ENCODE assay signal across 8 cellular contexts in the genomic region with DNA sequence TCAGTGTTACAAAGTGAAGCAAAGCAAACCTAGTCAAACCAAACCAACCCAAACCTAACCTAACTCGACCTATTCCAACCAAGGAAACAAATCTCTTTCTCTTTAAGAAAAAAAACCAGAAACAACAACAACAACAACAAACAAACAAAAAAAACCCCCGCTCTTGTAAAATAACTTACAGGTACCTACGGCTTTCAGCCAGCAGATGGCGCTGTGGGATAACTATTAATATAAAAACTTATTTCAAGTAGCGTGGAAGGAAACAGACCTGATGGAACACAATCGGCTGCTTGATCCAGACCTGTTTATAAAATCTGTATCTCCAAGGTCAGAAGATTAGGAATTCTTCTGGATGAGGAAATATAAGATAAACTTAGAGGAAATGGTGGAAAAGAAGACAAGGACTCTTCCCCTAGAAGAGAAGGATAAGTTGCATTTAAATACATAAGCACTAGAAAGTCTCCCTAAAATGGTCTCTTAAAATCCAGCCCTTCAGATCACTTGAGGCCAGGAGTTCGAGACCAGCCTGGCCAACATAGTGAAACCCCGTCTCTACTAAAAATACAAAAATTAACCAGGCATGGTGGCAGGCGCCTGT. TPM values are rescaled to one million over a fixed set of nuclear protein-coding genes. Genes with fewer than 3 reads are reported as not detected.
DNase-seq lines count a peak whose midpoint lies in the region; ATAC-seq and TF ChIP-seq lines count a peak whose summit lies in the region.

No MANE protein-coding gene starts in this region.

- no peak overlapping the region for H3K27ac ChIP-seq in CD4-positive, CD25-positive, alpha-beta regulatory T cell (ENCODE audit: insufficient read depth, low read length, poor library complexity, severe bottlenecking)
- H3K27ac ChIP-seq in PC-3 (ENCODE audit: low read length) (no peak overlapping the region), neuronal stem cell (replicated peaks; ENCODE audit: low read length) (no peak overlapping the region), testis (no peak overlapping the region)

- CTCF ChIA-PET in PC-3 (lab: Charles Lee) = interaction anchor here (1.2 kb wide), 1 partner anchor 943 kb away, joined by 3 read pairs; no protein-coding TSS in a partner anchor

- H2BK5ac ChIP-seq in neuronal stem cell (ENCODE audit: low read length) = no peak overlapping the region

- POLR2A ChIA-PET in PC-3 (lab: Charles Lee; ENCODE audit: unreplicated experiment) = no interaction called here

- H3K9me3 ChIP-seq in CD4-positive, CD25-positive, alpha-beta regulatory T cell (ENCODE audit: control insufficient read depth in 2 of 2, low read length in 2 of 2) = no peaks in the 10 kb centered on the region
- H3K9me3 ChIP-seq in PC-3 (ENCODE audit: low read length) (no peaks in the 10 kb centered on the region), neuronal stem cell (replicated peaks in 1 of 2; ENCODE audit: control insufficient read depth in 2 of 2, insufficient read depth in 1 of 2, low read depth in 1 of 2, low read length in 2 of 2) (no peaks in the 10 kb centered on the region), testis (no peaks in the 10 kb centered on the region)

- no peak overlapping the region for H3K23ac ChIP-seq in neuronal stem cell (ENCODE audit: low read depth, low read length, poor library complexity)

- no peak for TF ChIP-seq POLR2A in testis (IDR thresholded peaks at IDR 0.05)

- H3K27ac Mint-ChIP-seq in CD4-positive, CD25-positive, alpha-beta regulatory T cell = peak overlapping the region in 1 of 3 donors; percentile 64

- no peaks in the 10 kb centered on the region for H4K20me1 ChIP-seq in PC-3 (ENCODE audit: low read length)

- no peak overlapping the region for H2BK12ac ChIP-seq in neuronal stem cell (ENCODE audit: low read length)

- peak overlapping the region in 1 of 4 donors; percentile 11 for H3K4me3 Mint-ChIP-seq in CD4-positive, CD25-positive, alpha-beta regulatory T cell
- no peak overlapping the region for H3K4me3 Mint-ChIP-seq in activated T-cell treated with anti-CD3 and anti-CD28 coated beads, Interleukin-2, amount 50 U/mL, for 4 hours

- H3K36me3 Mint-ChIP-seq in CD4-positive, CD25-positive, alpha-beta regulatory T cell = no peaks in the 10 kb centered on the region
- H3K36me3 Mint-ChIP-seq in activated T-cell treated with anti-CD3 and anti-CD28 coated beads, Interleukin-2, amount 50 U/mL, for 4 hours (ENCODE audit: insufficient read depth) = no peaks in the 10 kb centered on the region

- H3K27me3 Mint-ChIP-seq in CD4-positive, CD25-positive, alpha-beta regulatory T cell = peaks cover 6% of the 10 kb centered on the region
- H3K27me3 Mint-ChIP-seq in activated T-cell treated with anti-CD3 and anti-CD28 coated beads, Interleukin-2, amount 50 U/mL, for 4 hours (ENCODE audit: low read depth) = no peaks in the 10 kb centered on the region

- H2AFZ ChIP-seq in PC-3 (ENCODE audit: low read length) (peak overlapping the region; percentile 35; the same call in 1 of the 2 replicates), neuronal stem cell (ENCODE audit: low read length) (no peak overlapping the region)

- no peak overlapping the region for H3K9ac ChIP-seq in PC-3 (ENCODE audit: low read length)
- no peak overlapping the region for H3K9ac ChIP-seq in neuronal stem cell (ENCODE audit: low read depth, low read length, poor library complexity)

- intact Hi-C loops in PC-3 (cut with micrococcal nuclease) = loop anchor here (1.0 to 5.0 kb wide), 4 partner anchors 496 to 943 kb away; no protein-coding TSS in a partner anchor
- intact Hi-C loops in testis (cut with DNase I; ENCODE audit: low total_unique reads) = loop anchor here (10.0 kb wide), 1 partner anchor 944 kb away; no protein-coding TSS in a partner anchor

- no peaks in the 10 kb centered on the region for H3K9me2 ChIP-seq in PC-3 (replicated peaks; ENCODE audit: low read length)

- no peak overlapping the region for H3K18ac ChIP-seq in neuronal stem cell (ENCODE audit: low read length)

- no peak overlapping the region for H3K14ac ChIP-seq in neuronal stem cell (ENCODE audit: low read length)

- no peak overlapping the region for H4K8ac ChIP-seq in neuronal stem cell (ENCODE audit: low read depth, low read length)

- WGBS in neuronal stem cell (ENCODE audit: extremely low coverage in 2 of 2, insufficient read length in 2 of 2, insufficient replicate concordance in 1 of 2), 2 donors = no CpG with 5 or more reads among the region's 9 CpGs
- WGBS in testis, 2 donors = 30 to 34% methylated on average over 9 of the region's 9 CpGs

- DNase-seq in CD4-positive, CD25-positive, alpha-beta regulatory T cell = peak; percentile 54 to 72 (median 64)
- DNase-seq in HK-2 (ENCODE audit: unreplicated experiment) = peak; percentile 44
- peak; percentile 67 for DNase-seq in PC-3
- DNase-seq in activated T-cell treated with anti-CD3 and anti-CD28 coated beads, Interleukin-2, amount 50 U/mL, for 4 hours = peak; percentile 69
- peak; percentile 69 for DNase-seq in fibroblast of mammary gland (ENCODE audit: low read depth)
- peak; percentile 35 for DNase-seq in neuronal stem cell (ENCODE audit: low spot score)
- DNase-seq in testis = peak; percentile 85

- no peaks in the 10 kb centered on the region for H3K9me3 Mint-ChIP-seq in CD4-positive, CD25-positive, alpha-beta regulatory T cell
- no peaks in the 10 kb centered on the region for H3K9me3 Mint-ChIP-seq in activated T-cell treated with anti-CD3 and anti-CD28 coated beads, Interleukin-2, amount 50 U/mL, for 4 hours

- H3K36me3 ChIP-seq in CD4-positive, CD25-positive, alpha-beta regulatory T cell (ENCODE audit: control insufficient read depth, insufficient read depth, low read length) = no peaks in the 10 kb centered on the region
- H3K36me3 ChIP-seq in PC-3 (ENCODE audit: low read depth, low read length) (no peaks in the 10 kb centered on the region), neuronal stem cell (replicated peaks in 1 of 2; ENCODE audit: control insufficient read depth in 2 of 2, insufficient read depth in 2 of 2, low read length in 2 of 2) (no peaks in the 10 kb centered on the region), testis (ENCODE audit: low read depth, missing control alignments) (no peaks in the 10 kb centered on the region)

- H4K91ac ChIP-seq in neuronal stem cell (ENCODE audit: low read depth, low read length, poor library complexity) = no peak overlapping the region

- ATAC-seq in CD4-positive, CD25-positive, alpha-beta regulatory T cell (ENCODE audit: low read depth in 2 of 2) = no peak
- ATAC-seq in PC-3 (peak; percentile 54; the same call in 1 of the 2 replicates), HG03439 (IDR thresholded peaks at IDR 0.05; ENCODE audit: unreplicated experiment) (no peak)
- ATAC-seq in activated T-cell treated with anti-CD3 and anti-CD28 coated beads, Interleukin-2, amount 50 U/mL, for 4 hours = no peak

- H3K4me2 ChIP-seq in PC-3 (ENCODE audit: low read length) (peak overlapping the region; percentile 44; the same call in 1 of the 2 replicates), neuronal stem cell (ENCODE audit: insufficient read depth, low read length, poor library complexity, severe bottlenecking) (no peak overlapping the region)

- peaks cover 4 to 8% (median 6%) of the 10 kb centered on the region in 4 donors for H3K4me1 Mint-ChIP-seq in CD4-positive, CD25-positive, alpha-beta regulatory T cell
- no peaks in the 10 kb centered on the region for H3K4me1 Mint-ChIP-seq in activated T-cell treated with anti-CD3 and anti-CD28 coated beads, Interleukin-2, amount 50 U/mL, for 4 hours (ENCODE audit: low read depth)

- no peak overlapping the region for H3K4ac ChIP-seq in neuronal stem cell (ENCODE audit: low read length)

- H2AK5ac ChIP-seq in neuronal stem cell (ENCODE audit: low read depth, low read length) = no peak overlapping the region

- TF ChIP-seq CTCF in PC-3 (conservative IDR thresholded peaks at IDR 0.05; ENCODE audit: low read depth, low read length) (peak; percentile 78), fibroblast of mammary gland (conservative IDR thresholded peaks at IDR 0.05; ENCODE audit: control insufficient read depth, insufficient read depth, low read depth, low read length) (peak; percentile 70), testis (IDR thresholded peaks at IDR 0.05) (peak; percentile 72 to 83 (median 77))

- H3K79me2 ChIP-seq in PC-3 (ENCODE audit: low read length) = no peaks in the 10 kb centered on the region

- no peak overlapping the region for H2BK120ac ChIP-seq in neuronal stem cell (ENCODE audit: low read depth, low read length)

- no peak overlapping the region for H2BK15ac ChIP-seq in neuronal stem cell (ENCODE audit: low read length)

- H3K4me3 ChIP-seq in CD4-positive, CD25-positive, alpha-beta regulatory T cell (ENCODE audit: low read depth, low read length) = no peak overlapping the region
- H3K4me3 ChIP-seq in PC-3 (ENCODE audit: low read length) (no peak overlapping the region), fibroblast of mammary gland (ENCODE audit: control insufficient read depth, low read depth, low read length) (no peak overlapping the region), neuronal stem cell (ENCODE audit: low read length in 2 of 2) (no peak overlapping the region), testis (no peak overlapping the region)

- H3K4me1 ChIP-seq in CD4-positive, CD25-positive, alpha-beta regulatory T cell (ENCODE audit: control insufficient read depth, insufficient read depth, low read length, poor library complexity, severe bottlenecking) = no peaks in the 10 kb centered on the region
- H3K4me1 ChIP-seq in PC-3 (ENCODE audit: insufficient read depth, low read length) (no peaks in the 10 kb centered on the region), neuronal stem cell (ENCODE audit: control insufficient read depth in 2 of 2, insufficient read depth in 1 of 2, low read depth in 1 of 2, low read length in 2 of 2) (peaks cover 0 to 1% of the 10 kb centered on the region in 2 donors), testis (no peaks in the 10 kb centered on the region)

- H3K27me3 ChIP-seq in CD4-positive, CD25-positive, alpha-beta regulatory T cell (ENCODE audit: control insufficient read depth, insufficient read depth, low read length) = no peaks in the 10 kb centered on the region
- no peaks in the 10 kb centered on the region for H3K27me3 ChIP-seq in PC-3 (ENCODE audit: low read length)
- H3K27me3 ChIP-seq in neuronal stem cell (ENCODE audit: control insufficient read depth in 3 of 3, insufficient read depth in 3 of 3, low read depth in 1 of 3, low read length in 3 of 3) = no peaks in the 10 kb centered on the region
- H3K27me3 ChIP-seq in testis = no peaks in the 10 kb centered on the region

- H3K79me1 ChIP-seq in neuronal stem cell (ENCODE audit: low read depth, low read length) = no peaks in the 10 kb centered on the region

- no TSS peak for BruUV-seq in PC-3 (replicated peaks; lab: Mats Ljungman, UMichigan)

- no peaks in the 10 kb centered on the region for H3F3A ChIP-seq in PC-3 (ENCODE audit: low read length, unreplicated experiment)

RNA-seq across cellular contexts. Expression of a gene that starts 34.4 kb away (rescaled TPM):
- 2.9 TPM for total RNA-seq in CD4-positive, CD25-positive, alpha-beta regulatory T cell
- polyA plus RNA-seq in CD4-positive, CD25-positive, alpha-beta regulatory T cell = 1 to 10 TPM in 2 of 4 donors, under 1 TPM in 2; 0.02 to 2.1 (median 0.89) TPM
- 2.4 and 2.9 TPM in 2 replicates for total RNA-seq in PC-3 (2014; rRNA removed)
- total RNA-seq in activated T-cell treated with anti-CD3 and anti-CD28 coated beads, Interleukin-2, amount 50 U/mL, for 4 hours = 1 to 10 TPM in 2 of 3 donors, under 1 TPM in 1; 0.83 to 1.4 (median 1.1) TPM
- polyA plus RNA-seq in neuronal stem cell (2013, experiment 1 of 2) = 2.0 TPM
- polyA plus RNA-seq in neuronal stem cell (2013, experiment 2 of 2) = 2.0 TPM
- 10 to 100 TPM; 21.1 to 24.7 TPM for total RNA-seq in testis
- 20.1 TPM for polyA plus RNA-seq in testis (ENCODE audit: insufficient read depth, low read depth, low replicate concordance)

RNA-seq across cellular contexts. Expression of a gene that starts 36.6 kb away (rescaled TPM):
- 0.22 TPM for total RNA-seq in CD4-positive, CD25-positive, alpha-beta regulatory T cell
- under 1 TPM in 3 of 4 donors, not detected in 1; 0.19 to 0.73 (median 0.38) TPM for polyA plus RNA-seq in CD4-positive, CD25-positive, alpha-beta regulatory T cell
- total RNA-seq in PC-3 (2014; rRNA removed) (3.5 and 4.8 TPM in 2 replicates), testis (10 to 100 TPM; 15.2 to 15.3 TPM)
- total RNA-seq in activated T-cell treated with anti-CD3 and anti-CD28 coated beads, Interleukin-2, amount 50 U/mL, for 4 hours = 1 to 10 TPM; 3.4 to 5.1 (median 5.1) TPM
- 17.1 TPM for polyA plus RNA-seq in neuronal stem cell (2013, experiment 1 of 2)
- polyA plus RNA-seq in neuronal stem cell (2013, experiment 2 of 2) = 18.2 TPM
- 19.1 TPM for polyA plus RNA-seq in testis (ENCODE audit: insufficient read depth, low read depth, low replicate concordance)

Comparison
In these comparisons a context has a peak if more than half of its experiments do, and no peak if none do; other contexts are left out.
1. DNase-seq: peak in every context shown above with its lines; median percentile 85 in testis; 69 in activated T-cell treated with anti-CD3 and anti-CD28 coated beads, Interleukin-2, amount 50 U/mL, for 4 hours; 69 in fibroblast of mammary gland; 67 in PC-3; 64 in CD4-positive, CD25-positive, alpha-beta regulatory T cell; 44 in HK-2; 35 in neuronal stem cell.